9 cellular contexts compared by ENCODE assay signal in the genomic region with DNA sequence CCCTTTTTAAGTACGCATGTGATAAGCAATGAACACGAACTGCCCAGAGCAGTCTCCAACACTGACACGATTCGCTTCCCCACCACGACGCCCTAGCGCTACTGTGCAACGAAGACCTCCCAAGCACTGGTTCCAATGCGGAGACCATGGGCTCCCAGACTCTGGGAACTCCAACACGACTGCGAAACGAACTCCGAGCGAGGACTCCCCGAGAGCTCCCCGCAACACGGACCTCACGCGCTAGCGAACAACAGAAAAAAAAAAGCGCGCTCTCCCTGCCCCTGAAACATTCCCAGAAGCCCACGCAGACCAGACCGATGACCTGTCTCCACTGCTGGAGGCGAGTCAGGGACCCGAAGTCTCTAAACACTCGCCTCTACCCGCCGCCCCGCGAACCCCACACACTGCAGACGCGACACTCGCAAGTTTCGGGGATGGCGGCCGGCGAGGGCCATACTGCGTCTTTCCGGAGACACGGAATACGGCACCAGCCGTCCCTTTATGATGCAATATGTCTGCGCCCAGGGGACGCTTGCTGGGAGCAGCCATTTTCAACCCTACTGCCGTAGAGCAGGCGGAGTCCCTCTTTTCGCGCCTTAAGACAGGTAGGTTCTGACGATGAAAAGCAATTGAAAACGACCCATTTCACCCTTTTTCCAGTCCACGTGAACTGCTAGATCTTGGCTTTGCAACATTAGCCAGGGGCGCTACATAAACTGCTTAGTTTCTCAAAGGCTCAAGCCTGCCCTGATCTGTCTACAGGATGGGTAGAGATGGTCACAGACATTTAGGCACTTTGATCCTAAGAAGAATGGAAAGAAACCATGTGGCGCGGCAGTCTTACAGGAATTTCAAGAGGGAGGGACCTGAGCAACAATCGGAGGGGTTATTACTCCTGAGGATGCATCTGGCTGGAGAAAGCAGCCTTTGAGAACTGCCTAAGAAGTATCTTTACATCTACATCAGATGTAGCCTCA.
A peak's percentile ranks its signal among the peaks of the same experiment; 100 is the strongest.
DNase-seq lines count a peak whose midpoint lies in the region; ATAC-seq and TF ChIP-seq lines count a peak whose summit lies in the region.
"Had no signal": no experiment of that assay in that cellular context is flagged by ENCODE, and none has a peak within 500 bp of the region (broad histone marks: within the 10 kb centered on the region; RNA-seq: fewer than 3 reads in every experiment).

TSS of gene ZNF577 (minus strand) at position 430 of the 977 bp plus-strand sequence. CDS start 7,569 bp downstream, outside the sequence.

- peak within 1 kb of the TSS; percentile 45 to 73 for H3K4me3 ChIP-seq in neutrophil (ENCODE audit: low read depth in 1 of 2, low read length in 1 of 2)

- H3K4me1 ChIP-seq in neutrophil (ENCODE audit: control insufficient read depth in 1 of 2, insufficient read depth in 1 of 2, low read depth in 1 of 2, low read length in 1 of 2) = peaks cover 0 to 7% of the 10 kb centered on the region in 2 experiments

- intact Hi-C loops in head of caudate nucleus (cut with DNase I) = no loop called here

- H3K27ac ChIP-seq in neutrophil = no peak within 1 kb of the TSS

- H3K9me3 ChIP-seq in neutrophil = peaks cover 68% of the 10 kb centered on the region

- peak; percentile 28 for ATAC-seq in activated naive CD8-positive, alpha-beta T cell treated with anti-CD3 and anti-CD28 coated beads, Interleukin-2, amount 50 U/mL, for 24 hours
- ATAC-seq in stimulated activated naive CD8-positive, alpha-beta T cell treated with anti-CD3 and anti-CD28 coated beads, Interleukin-15, amount 100 ng/mL, for 72 hours = peak; percentile 89
- ATAC-seq: Panc1 had no signal

- peaks cover 6% of the 10 kb centered on the region for H3K4me1 Mint-ChIP-seq in activated naive CD8-positive, alpha-beta T cell treated with anti-CD3 and anti-CD28 coated beads, Interleukin-2, amount 50 U/mL, for 24 hours
- H3K4me1 Mint-ChIP-seq in stimulated activated naive CD8-positive, alpha-beta T cell treated with anti-CD3 and anti-CD28 coated beads, Interleukin-15, amount 100 ng/mL, for 72 hours = peaks cover 6% of the 10 kb centered on the region

- H3K4me3 Mint-ChIP-seq in activated naive CD8-positive, alpha-beta T cell treated with anti-CD3 and anti-CD28 coated beads, Interleukin-2, amount 50 U/mL, for 24 hours = peak within 1 kb of the TSS; percentile 77
- H3K4me3 Mint-ChIP-seq in stimulated activated naive CD8-positive, alpha-beta T cell treated with anti-CD3 and anti-CD28 coated beads, Interleukin-15, amount 100 ng/mL, for 72 hours = peak within 1 kb of the TSS; percentile 88 to 95

- H3K27me3 Mint-ChIP-seq in activated naive CD8-positive, alpha-beta T cell treated with anti-CD3 and anti-CD28 coated beads, Interleukin-2, amount 50 U/mL, for 24 hours = no peaks in the 10 kb centered on the region
- no peaks in the 10 kb centered on the region for H3K27me3 Mint-ChIP-seq in stimulated activated naive CD8-positive, alpha-beta T cell treated with anti-CD3 and anti-CD28 coated beads, Interleukin-15, amount 100 ng/mL, for 72 hours

- H3K9me3 Mint-ChIP-seq in activated naive CD8-positive, alpha-beta T cell treated with anti-CD3 and anti-CD28 coated beads, Interleukin-2, amount 50 U/mL, for 24 hours = peaks cover 71% of the 10 kb centered on the region
- peaks cover 61 to 68% of the 10 kb centered on the region in 2 donors for H3K9me3 Mint-ChIP-seq in stimulated activated naive CD8-positive, alpha-beta T cell treated with anti-CD3 and anti-CD28 coated beads, Interleukin-15, amount 100 ng/mL, for 72 hours

- CTCF ChIA-PET in GM10248 (lab: Yijun Ruan, JAX) = no interaction called here

- POLR2A ChIA-PET in GM10248 (lab: Yijun Ruan, JAX) = no interaction called here

- peaks cover 9% of the 10 kb centered on the region for H3K27me3 ChIP-seq in neutrophil

- DNase-seq in GM10248 (ENCODE audit: extremely low spot score) (peak; percentile 33), SKM-1 treated with dmso at 0.1 percent for 144 hours (lab: John Stamatoyannopoulos, UW; ENCODE audit: unreplicated experiment) (peak; percentile 47), head of caudate nucleus (peak; percentile 87 to 98 (median 94)), NCI-H1417 (lab: John Stamatoyannopoulos, UW) (no peak), NCI-H146 treated with DMSO at 0.1 percent for 48 hours (lab: John Stamatoyannopoulos, UW; ENCODE audit: unreplicated experiment) (no peak)
- peak; percentile 35 for DNase-seq in activated naive CD8-positive, alpha-beta T cell treated with anti-CD3 and anti-CD28 coated beads, Interleukin-2, amount 50 U/mL, for 24 hours
- peak; percentile 57 to 69 for DNase-seq in stimulated activated naive CD8-positive, alpha-beta T cell treated with anti-CD3 and anti-CD28 coated beads, Interleukin-15, amount 100 ng/mL, for 72 hours

- peak within 1 kb of the TSS; percentile 69 for H3K27ac Mint-ChIP-seq in activated naive CD8-positive, alpha-beta T cell treated with anti-CD3 and anti-CD28 coated beads, Interleukin-2, amount 50 U/mL, for 24 hours
- H3K27ac Mint-ChIP-seq in stimulated activated naive CD8-positive, alpha-beta T cell treated with anti-CD3 and anti-CD28 coated beads, Interleukin-15, amount 100 ng/mL, for 72 hours = peak within 1 kb of the TSS; percentile 86 to 95

- peaks cover 92% of the 10 kb centered on the region for H3K36me3 Mint-ChIP-seq in activated naive CD8-positive, alpha-beta T cell treated with anti-CD3 and anti-CD28 coated beads, Interleukin-2, amount 50 U/mL, for 24 hours (ENCODE audit: low read depth)

- H3K36me3 ChIP-seq in neutrophil = peaks cover 17% of the 10 kb centered on the region

- TF ChIP-seq CTCF in GM10248 (IDR thresholded peaks at IDR 0.05; ENCODE audit: control extremely low read depth, extremely low read depth, low read depth, missing control alignments) (no peak), neutrophil (IDR thresholded peaks at IDR 0.05) (no peak)

Comparison
In these comparisons a context has a peak if more than half of its experiments do, and no peak if none do; other contexts are left out.
1. DNase-seq: peak in GM10248 (single experiment), SKM-1 treated with dmso at 0.1 percent for 144 hours (single experiment), activated naive CD8-positive, alpha-beta T cell treated with anti-CD3 and anti-CD28 coated beads, Interleukin-2, amount 50 U/mL, for 24 hours (single experiment), head of caudate nucleus (42 of 42) and stimulated activated naive CD8-positive, alpha-beta T cell treated with anti-CD3 and anti-CD28 coated beads, Interleukin-15, amount 100 ng/mL, for 72 hours (2 of 2); none in NCI-H1417 (0 of 3) and NCI-H146 treated with DMSO at 0.1 percent for 48 hours (single experiment).